Comparison of ENCODE assay signal across 1 cellular context in the genomic region with DNA sequence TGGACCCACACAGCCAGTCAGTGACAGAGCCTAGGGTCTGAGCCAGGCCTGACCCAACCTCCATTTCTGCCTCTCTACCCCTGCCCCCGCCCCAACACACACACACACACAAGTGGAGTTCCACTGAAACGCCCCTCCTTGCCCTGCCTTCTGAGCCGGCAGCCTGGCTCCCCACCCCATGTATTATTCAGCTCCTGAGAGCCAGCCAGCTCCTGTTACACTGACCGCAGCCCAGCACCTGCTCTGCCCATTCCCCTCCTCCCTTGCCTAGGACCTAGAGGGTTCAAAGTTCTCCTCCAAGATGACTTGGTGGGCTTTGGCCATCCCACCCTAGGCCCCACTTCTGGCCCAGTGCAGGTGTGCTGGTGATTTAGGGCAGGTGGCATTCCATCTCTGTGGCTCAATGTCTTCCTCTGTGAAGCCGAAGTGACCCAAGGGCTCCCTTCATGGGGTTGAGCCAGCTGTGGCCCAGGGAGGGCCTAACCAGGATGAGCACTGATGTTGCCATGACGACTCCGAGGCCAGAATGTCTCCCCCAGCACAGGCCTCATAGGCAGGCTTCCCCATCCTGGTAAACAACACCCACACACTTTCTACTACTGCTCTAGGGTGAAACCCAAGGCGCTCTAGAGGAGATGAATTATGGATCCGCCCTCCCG.
TF ChIP-seq lines count a peak whose summit lies in the region.

No MANE protein-coding gene starts in this region.

TF ChIP-seq in GM23338, 12 proteins besides CTCF, POLR2A, EP300 and RAD21 (continued from another document):
- no peak for TF ChIP-seq REST (IDR thresholded peaks at IDR 0.05; ENCODE audit: unreplicated experiment)
- no peak for TF ChIP-seq ZNF114 (CRISPR knock-in tag; IDR thresholded peaks at IDR 0.05)
- no peak for TF ChIP-seq JUNB (IDR thresholded peaks at IDR 0.05; ENCODE audit: unreplicated experiment)
- TF ChIP-seq ZNF331 (CRISPR knock-in tag; IDR thresholded peaks at IDR 0.05; ENCODE audit: low read depth): no peak
- TF ChIP-seq EZH2phosphoT487 (IDR thresholded peaks at IDR 0.05; ENCODE audit: unreplicated experiment): no peak
- TF ChIP-seq STAT1 (IDR thresholded peaks at IDR 0.05; ENCODE audit: unreplicated experiment): no peak
- TF ChIP-seq, protein P1, sequence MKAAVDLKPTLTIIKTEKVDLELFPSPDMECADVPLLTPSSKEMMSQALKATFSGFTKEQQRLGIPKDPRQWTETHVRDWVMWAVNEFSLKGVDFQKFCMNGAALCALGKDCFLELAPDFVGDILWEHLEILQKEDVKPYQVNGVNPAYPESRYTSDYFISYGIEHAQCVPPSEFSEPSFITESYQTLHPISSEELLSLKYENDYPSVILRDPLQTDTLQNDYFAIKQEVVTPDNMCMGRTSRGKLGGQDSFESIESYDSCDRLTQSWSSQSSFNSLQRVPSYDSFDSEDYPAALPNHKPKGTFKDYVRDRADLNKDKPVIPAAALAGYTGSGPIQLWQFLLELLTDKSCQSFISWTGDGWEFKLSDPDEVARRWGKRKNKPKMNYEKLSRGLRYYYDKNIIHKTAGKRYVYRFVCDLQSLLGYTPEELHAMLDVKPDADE (IDR thresholded peaks at IDR 0.05): no peak
- no peak for TF ChIP-seq EZH2 (IDR thresholded peaks at IDR 0.05; ENCODE audit: low read depth, unreplicated experiment)
- TF ChIP-seq NANOG (IDR thresholded peaks at IDR 0.05; ENCODE audit: borderline replicate concordance): no peak
- no peak for TF ChIP-seq CREB1 (CRISPR knock-in tag; IDR thresholded peaks at IDR 0.05; ENCODE audit: low read depth)
- no peak for TF ChIP-seq POLR2AphosphoS5 (IDR thresholded peaks at IDR 0.05; ENCODE audit: low read depth)
